ENCODE assay signal across 26 cellular contexts in genomic region chr10:86229811-86230409, GRCh38.
"Had no signal": no experiment of that assay in that cellular context is flagged by ENCODE, and none has a peak within 500 bp of the region (broad histone marks: within the 10 kb centered on the region; RNA-seq: fewer than 3 reads in every experiment).

No MANE protein-coding gene starts in this region.

- H3K4me1 ChIP-seq: foreskin keratinocyte, prostate gland, right atrium auricular region, vagina had no signal

- H3K4me2 ChIP-seq: smooth muscle cell had no signal

- H3K4me1 Mint-ChIP-seq: immature natural killer cell had no signal

- H3K9me3 ChIP-seq: esophagus muscularis mucosa, prostate gland, right atrium auricular region, stomach, thyroid gland, vagina had no signal

- H3K27me3 ChIP-seq: dorsolateral prefrontal cortex, esophagus muscularis mucosa, foreskin keratinocyte, right atrium auricular region, thyroid gland, vagina had no signal

- H3K9me3 Mint-ChIP-seq: endodermal cell; immature natural killer cell; natural killer cell treated with Interleukin-12 subunit alpha and Interleukin-12 subunit beta and Interleukin-15 and Interleukin-18, amount 100 ng/mL, for 72 hours; neural crest cell had no signal

- DNase-seq: cortex of kidney; effector CD4-positive, alpha-beta T cell; endodermal cell; foreskin keratinocyte; immature natural killer cell; islet precursor cell; left ventricle myocardium superior; stimulated activated CD4-positive, alpha-beta T cell treated with anti-CD3 and anti-CD28 coated beads, Interleukin-12 subunit alpha, Interleukin-12 subunit beta, amount 100 ng/mL, for 4 hours; stimulated activated CD4-positive, alpha-beta T cell treated with anti-CD3 and anti-CD28 coated beads, Interleukin-1b, Interleukin-23, amount 100 ng/mL, for 48 hours; stimulated activated CD4-positive, alpha-beta T cell treated with anti-CD3 and anti-CD28 coated beads, Interleukin-4, amount 100 ng/mL, for 1 hour; stimulated activated CD8-positive, alpha-beta memory T cell treated with anti-CD3 and anti-CD28 coated beads, Interleukin-4, amount 100 ng/mL, for 48 hours; stimulated activated naive CD4-positive, alpha-beta T cell treated with Interleukin-2 at 50 U/mL for 16 hours; stomach; thyroid gland had no signal

- H3K36me3 Mint-ChIP-seq: immature natural killer cell; memory B cell; natural killer cell treated with Interleukin-12 subunit alpha and Interleukin-12 subunit beta and Interleukin-15 and Interleukin-18, amount 100 ng/mL, for 72 hours had no signal

- H3K4me3 Mint-ChIP-seq: endodermal cell; immature natural killer cell; memory B cell; natural killer cell treated with Interleukin-12 subunit alpha and Interleukin-12 subunit beta and Interleukin-15 and Interleukin-18, amount 100 ng/mL, for 72 hours; neural crest cell had no signal

- H3K27ac Mint-ChIP-seq: endodermal cell; immature natural killer cell; memory B cell; natural killer cell treated with Interleukin-12 subunit alpha and Interleukin-12 subunit beta and Interleukin-15 and Interleukin-18, amount 100 ng/mL, for 72 hours had no signal

- ATAC-seq: foreskin keratinocyte, left ventricle myocardium superior, sciatic nerve had no signal

- H3K4me3 ChIP-seq: dorsolateral prefrontal cortex, esophagus muscularis mucosa, lung, prostate gland, right atrium auricular region, smooth muscle cell, stomach, thyroid gland, vagina had no signal

- H3K27ac ChIP-seq: epithelial cell of prostate, esophagus muscularis mucosa, foreskin keratinocyte, prostate gland, right atrium auricular region, stomach, thyroid gland, vagina had no signal

- H3K27me3 Mint-ChIP-seq: natural killer cell treated with Interleukin-12 subunit alpha and Interleukin-12 subunit beta and Interleukin-15 and Interleukin-18, amount 100 ng/mL, for 72 hours had no signal

- H3K36me3 ChIP-seq: esophagus muscularis mucosa, prostate gland, right atrium auricular region, stomach, thyroid gland, vagina had no signal
